ENCODE assay signal across 16 cellular contexts in genomic region chr20:47368301-47368700, GRCh38.
"Had no signal": no experiment of that assay in that cellular context is flagged by ENCODE, and none has a peak within 500 bp of the region (broad histone marks: within the 10 kb centered on the region; RNA-seq: fewer than 3 reads in every experiment).

No MANE protein-coding gene starts in this region.

- ATAC-seq: activated CD4-positive, CD25-positive, alpha-beta regulatory T cell treated with anti-CD3 and anti-CD28 coated beads, Interleukin-2, amount 50 U/mL, for 24 hours; lower lobe of right lung; stimulated activated effector memory CD8-positive, alpha-beta T cell treated with anti-CD3 and anti-CD28 coated beads, Interleukin-12 subunit alpha, Interleukin-12 subunit beta, amount 100 ng/mL, for 72 hours had no signal

- DNase-seq: activated gamma-delta T cell; activated naive CD8-positive, alpha-beta T cell treated with anti-CD3 and anti-CD28 coated beads for 36 hours; activated T-cell treated with anti-CD3 and anti-CD28 coated beads, Interleukin-2, amount 50 U/mL, for 1 hour; anterior cingulate cortex; foreskin melanocyte; naive B cell; small intestine; thyroid gland; uterus had no signal

- H3K4me3 Mint-ChIP-seq: activated naive CD8-positive, alpha-beta T cell treated with anti-CD3 and anti-CD28 coated beads for 36 hours; stimulated activated effector memory CD8-positive, alpha-beta T cell treated with anti-CD3 and anti-CD28 coated beads, Interleukin-12 subunit alpha, Interleukin-12 subunit beta, amount 100 ng/mL, for 72 hours; T-helper 2 cell treated with Interferon-gamma antibody and Interleukin-4, amounts not matched to agents 5 μg/mL and 100 μg/mL, for 36 hours had no signal

- FAIRE-seq: endothelial cell of umbilical vein, small intestine had no signal

- H3K36me3 ChIP-seq: breast epithelium, lower lobe of right lung, right atrium auricular region, thyroid gland, uterus had no signal

- H3K27me3 ChIP-seq: breast epithelium, right atrium auricular region, thyroid gland, uterus had no signal

- H3K9me3 Mint-ChIP-seq: activated naive CD8-positive, alpha-beta T cell treated with anti-CD3 and anti-CD28 coated beads for 36 hours; naive B cell; stimulated activated effector memory CD8-positive, alpha-beta T cell treated with anti-CD3 and anti-CD28 coated beads, Interleukin-12 subunit alpha, Interleukin-12 subunit beta, amount 100 ng/mL, for 72 hours; T-helper 2 cell treated with Interferon-gamma antibody and Interleukin-4, amounts not matched to agents 5 μg/mL and 100 μg/mL, for 36 hours had no signal

- H3K27ac Mint-ChIP-seq: activated naive CD8-positive, alpha-beta T cell treated with anti-CD3 and anti-CD28 coated beads for 36 hours; naive B cell; T-helper 2 cell treated with Interferon-gamma antibody and Interleukin-4, amounts not matched to agents 5 μg/mL and 100 μg/mL, for 36 hours had no signal

- H3K4me3 ChIP-seq: breast epithelium, lower lobe of right lung, right atrium auricular region, thyroid gland, uterus had no signal

- H3K27me3 Mint-ChIP-seq: activated naive CD8-positive, alpha-beta T cell treated with anti-CD3 and anti-CD28 coated beads for 36 hours; naive B cell had no signal

- H3K9me3 ChIP-seq: breast epithelium, lower lobe of right lung, right atrium auricular region, thyroid gland, uterus had no signal

- H3K36me3 Mint-ChIP-seq: activated naive CD8-positive, alpha-beta T cell treated with anti-CD3 and anti-CD28 coated beads for 36 hours; naive B cell; stimulated activated effector memory CD8-positive, alpha-beta T cell treated with anti-CD3 and anti-CD28 coated beads, Interleukin-12 subunit alpha, Interleukin-12 subunit beta, amount 100 ng/mL, for 72 hours had no signal

- H3K27ac ChIP-seq: breast epithelium, lower lobe of right lung, right atrium auricular region, thyroid gland, uterus had no signal

- H3K4me1 ChIP-seq: breast epithelium, lower lobe of right lung, right atrium auricular region, uterus had no signal
